Comparison of ENCODE assay signal across 8 cellular contexts in the genomic region with DNA sequence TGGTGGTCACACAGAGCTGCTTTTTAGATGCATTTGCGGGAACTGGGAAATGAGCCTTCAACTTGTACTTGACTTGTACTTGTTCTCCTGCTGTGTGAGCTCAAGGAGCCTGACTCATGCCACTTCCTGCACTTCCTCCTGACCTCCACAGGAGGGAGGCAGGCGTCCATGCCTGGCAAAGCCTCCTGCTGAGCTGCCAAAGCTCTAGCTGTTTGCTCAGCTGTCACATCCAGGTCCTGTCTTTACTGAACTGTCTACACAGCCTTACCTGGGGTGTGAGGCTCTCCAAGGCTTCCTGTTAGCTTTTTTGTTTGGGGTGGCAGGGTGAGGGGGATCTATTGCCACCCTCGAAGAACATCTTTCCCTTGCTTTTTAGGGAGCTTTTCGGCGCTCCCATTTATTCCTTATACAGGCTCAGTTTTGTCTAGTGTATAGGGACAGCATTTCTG. TPM values are rescaled to one million over a fixed set of nuclear protein-coding genes. Genes with fewer than 3 reads are reported as not detected.
A peak's percentile ranks its signal among the peaks of the same experiment; 100 is the strongest.
DNase-seq lines count a peak whose midpoint lies in the region; ATAC-seq and TF ChIP-seq lines count a peak whose summit lies in the region.

No MANE protein-coding gene starts in this region.

- TF ChIP-seq POLR2A in HCT116 (IDR thresholded peaks at IDR 0.05; ENCODE audit: borderline replicate concordance, extremely low read depth, insufficient read depth, insufficient read length) (no peak), heart left ventricle (IDR thresholded peaks at IDR 0.05) (no peak)

- H3K79me2 ChIP-seq in HCT116 (ENCODE audit: insufficient read depth, low read length) (peaks cover 5% of the 10 kb centered on the region), SK-N-SH (ENCODE audit: insufficient read depth) (no peaks in the 10 kb centered on the region)

- WGBS in SK-N-SH (ENCODE audit: low lambda C conversion rate) = 58% methylated on average over 4 of the region's 5 CpGs
- WGBS in heart left ventricle, 4 donors = 50 to 54% (median 52%) methylated on average over 5 of the region's 5 CpGs

- CTCF ChIA-PET in HCT116 (lab: Charles Lee) = interaction anchor here (0.6 to 6.1 kb wide), 27 partner anchors 9 to 476 kb away, joined by 3 to 152 read pairs (median 5); partner anchors contain the start of gene CHRD
- CTCF ChIA-PET in SK-N-SH (lab: Yijun Ruan, JAX) = interaction anchor here (0.6 to 11.1 kb wide), 68 partner anchors 8 to 805 kb away, joined by 3 to 165 read pairs (median 5); partner anchors contain the start of gene CHRD

- TF ChIP-seq CTCF in HCT116 (IDR thresholded peaks at IDR 0.05 in 2 of 3, conservative IDR thresholded peaks at IDR 0.05 in 1 of 3; ENCODE audit: borderline replicate concordance in 1 of 3, insufficient read depth in 1 of 3, low read depth in 2 of 3, low read length in 2 of 3) (peak in 2 of 3 experiments; percentile 95 to 98; a peak in 4 of 6 replicates), SK-N-SH (IDR thresholded peaks at IDR 0.05) (peak; percentile 92), heart left ventricle (IDR thresholded peaks at IDR 0.05) (peak; percentile 88 to 97 (median 94))

- no peak for TF ChIP-seq EP300 in SK-N-SH (IDR thresholded peaks at IDR 0.05; ENCODE audit: borderline replicate concordance in 1 of 2, low read depth in 1 of 2, low read length in 1 of 2)

- H3K4me2 ChIP-seq in HCT116 (ENCODE audit: low read length) = peak overlapping the region; percentile 20; the same call in 1 of the 2 replicates
- H3K4me2 ChIP-seq in SK-N-SH = peak overlapping the region; percentile 19; the same call in 1 of the 2 replicates

- peaks cover 40% of the 10 kb centered on the region for H3F3A ChIP-seq in SK-N-SH (replicated peaks; ENCODE audit: insufficient read depth)

- H3K36me3 ChIP-seq in HCT116 (ENCODE audit: control insufficient read depth in 1 of 2, insufficient read depth in 2 of 2, low read length in 2 of 2) = peaks cover 18 to 27% of the 10 kb centered on the region in 2 experiments; a peak in 3 of 4 replicates
- H3K36me3 ChIP-seq in SK-N-SH (replicated peaks in 1 of 2; ENCODE audit: control insufficient read depth in 1 of 2, insufficient read depth in 2 of 2, low read length in 1 of 2) = peaks cover 13 to 22% of the 10 kb centered on the region in 2 experiments
- peaks cover 0 to 38% (median 26%) of the 10 kb centered on the region in 9 donors for H3K36me3 ChIP-seq in heart left ventricle

- no peak overlapping the region for H3K4me3 ChIP-seq in HCT116 (replicated peaks in 1 of 2; ENCODE audit: low read depth in 1 of 2, low read length in 2 of 2)
- H3K4me3 ChIP-seq in SK-N-SH (ENCODE audit: low read depth in 2 of 2, low read length in 1 of 2) = no peak overlapping the region; a peak in 1 of 4 replicates
- H3K4me3 ChIP-seq in heart left ventricle = no peak overlapping the region

- intact Hi-C loops in HCT116 (cut with micrococcal nuclease) = loop anchor here (1.0 to 10.0 kb wide), 5 partner anchors 47 to 403 kb away; no protein-coding TSS in a partner anchor
- intact Hi-C loops in heart left ventricle (cut with DNase I) = loop anchor here (1.0 to 10.0 kb wide), 11 partner anchors 96 to 406 kb away; no protein-coding TSS in a partner anchor

- H4K20me1 ChIP-seq in HCT116 (ENCODE audit: insufficient read depth) (peaks cover 5% of the 10 kb centered on the region; the same call in 1 of the 2 replicates), SK-N-SH (ENCODE audit: insufficient read depth) (peaks cover 28% of the 10 kb centered on the region)

- peak; percentile 93 for ATAC-seq in HCT116
- peak; percentile 78 to 91 (median 87) for ATAC-seq in heart left ventricle
- no peak for ATAC-seq in HG02763 (IDR thresholded peaks at IDR 0.05; ENCODE audit: unreplicated experiment)

- H2AFZ ChIP-seq in HCT116 (ENCODE audit: low read depth, low read length, poor library complexity, severe bottlenecking) (no peak overlapping the region), SK-N-SH (ENCODE audit: low read depth) (no peak overlapping the region)

- BruUV-seq in HCT116 (replicated peaks; lab: Mats Ljungman, UMichigan) = no TSS peak

- no peaks in the 10 kb centered on the region for H3K27me3 ChIP-seq in HCT116 (ENCODE audit: insufficient read depth, low read length)
- H3K27me3 ChIP-seq in SK-N-SH (ENCODE audit: insufficient read depth) = no peaks in the 10 kb centered on the region
- peaks cover 0 to 11% (median 4%) of the 10 kb centered on the region in 9 donors for H3K27me3 ChIP-seq in heart left ventricle

- POLR2A ChIA-PET in HCT116 (lab: Charles Lee) = interaction anchor here (0.6 to 1.6 kb wide), 8 partner anchors 9 to 189 kb away, joined by 3 to 13 read pairs (median 4); no protein-coding TSS in a partner anchor
- POLR2A ChIA-PET in SK-N-SH (lab: Yijun Ruan, JAX) = interaction anchor here (0.7 to 1.2 kb wide), 3 partner anchors 8 to 142 kb away, joined by 3 to 4 read pairs (median 3); no protein-coding TSS in a partner anchor

- DNase-seq in EH (ENCODE audit: low read depth) (peak; percentile 88), HCT116 (ENCODE audit: low read depth, low spot score) (peak; percentile 73), NCI-H1417 treated with DMSO at 0.1 percent for 48 hours (lab: John Stamatoyannopoulos, UW) (peak; percentile 82), SK-N-SH (peak; percentile 85), amniotic epithelial cell (ENCODE audit: low read depth) (peak; percentile 80), heart left ventricle (peak; percentile 71 to 88 (median 85)), pulmonary artery endothelial cell (ENCODE audit: low read depth, low spot score) (peak; percentile 78)

- no peak overlapping the region for H3K9ac ChIP-seq in HCT116 (ENCODE audit: low read length)
- H3K9ac ChIP-seq in SK-N-SH = no peak overlapping the region

- H3K4me1 ChIP-seq in HCT116 (ENCODE audit: control insufficient read depth in 1 of 2, insufficient read depth in 2 of 2, low read length in 2 of 2) = peaks cover 5 to 23% of the 10 kb centered on the region in 2 experiments; a peak in 3 of 4 replicates
- H3K4me1 ChIP-seq in SK-N-SH (ENCODE audit: control insufficient read depth in 1 of 2, insufficient read depth in 2 of 2, low read depth in 1 of 2, low read length in 1 of 2) = peaks cover 0 to 26% of the 10 kb centered on the region in 2 experiments; a peak in 3 of 4 replicates
- H3K4me1 ChIP-seq in heart left ventricle = peaks cover 0 to 32% (median 17%) of the 10 kb centered on the region in 12 donors

- H3K27ac ChIP-seq in HCT116 (ENCODE audit: low read depth, low read length) = peak overlapping the region; percentile 4; the same call in 1 of the 2 replicates
- no peak overlapping the region for H3K27ac ChIP-seq in SK-N-SH (ENCODE audit: low read depth in 2 of 2, low read length in 1 of 2)
- peak overlapping the region in 1 of 12 donors; percentile 10 for H3K27ac ChIP-seq in heart left ventricle

- H3K9me2 ChIP-seq in HCT116 (ENCODE audit: insufficient read depth) (no peaks in the 10 kb centered on the region), SK-N-SH (no peaks in the 10 kb centered on the region)

- H3K9me3 ChIP-seq in HCT116 (ENCODE audit: control insufficient read depth in 1 of 2, insufficient read depth in 1 of 2, low read depth in 1 of 2, low read length in 2 of 2) (no peaks in the 10 kb centered on the region), SK-N-SH (no peaks in the 10 kb centered on the region), heart left ventricle (no peaks in the 10 kb centered on the region)

- RAD21 ChIA-PET in HCT116 (lab: Charles Lee; ENCODE audit: low non-redundant PET in 1 of 2, low total read pairs in 2 of 2, uncharacterized antibody in 2 of 2, unreplicated experiment in 2 of 2) = interaction anchor here (0.5 to 2.2 kb wide), 13 partner anchors 9 to 189 kb away, joined by 3 to 19 read pairs (median 5); partner anchors contain the start of genes EPHB3 (in 1 of the 2) and POLR2H (in 1 of the 2)

- no peak for TF ChIP-seq RAD21 in HCT116 (IDR thresholded peaks at IDR 0.05; ENCODE audit: low read depth)
- TF ChIP-seq RAD21 in SK-N-SH (IDR thresholded peaks at IDR 0.05; ENCODE audit: low read length) = peak; percentile 97

RNA-seq across cellular contexts. Expression of gene THPO, which starts 6.4 kb away (rescaled TPM):
- total RNA-seq in HCT116 (2021; ENCODE audit: unreplicated experiment) (not detected), heart left ventricle (under 1 TPM in 4 of 9 donors, not detected in 5; 0.12 to 0.68 (median 0.29) TPM), pulmonary artery endothelial cell (0.07 TPM in 1 of 2 replicates, not detected in the other)
- polyA plus RNA-seq in HCT116 (2012) = 0.15 and 0.25 TPM in 2 replicates
- polyA plus RNA-seq in SK-N-SH (2012; rRNA removed) (0.07 and 0.21 TPM in 2 replicates), heart left ventricle (under 1 TPM; 0.19 to 0.36 TPM)
- 0.01 and 0.04 TPM in 2 replicates for polyA plus RNA-seq in SK-N-SH (2012; cell fraction: cytosol; rRNA removed)
- polyA plus RNA-seq in SK-N-SH (2012; cell fraction: nucleus; rRNA removed) = 0.19 and 0.27 TPM in 2 replicates

RNA-seq across cellular contexts. Expression of gene CHRD, which starts 8.3 kb away (rescaled TPM):
- total RNA-seq in HCT116 (2021; ENCODE audit: unreplicated experiment) = 8.0 TPM
- polyA plus RNA-seq in HCT116 (2012) = 7.6 and 10.5 TPM in 2 replicates
- 0.57 and 0.95 TPM in 2 replicates for polyA plus RNA-seq in SK-N-SH (2012; rRNA removed)
- polyA plus RNA-seq in SK-N-SH (2012; cell fraction: cytosol; rRNA removed) = 0.30 and 0.35 TPM in 2 replicates
- polyA plus RNA-seq in SK-N-SH (2012; cell fraction: nucleus; rRNA removed) = 4.3 and 4.4 TPM in 2 replicates
- 1 to 10 TPM; 2.0 to 7.4 (median 4.8) TPM for total RNA-seq in heart left ventricle
- polyA plus RNA-seq in heart left ventricle = 1 to 10 TPM; 3.9 to 6.3 TPM
- total RNA-seq in pulmonary artery endothelial cell = 0.11 and 0.20 TPM in 2 replicates

RNA-seq across cellular contexts. Expression of gene POLR2H, which starts 10.1 kb away (rescaled TPM):
- total RNA-seq in HCT116 (2021; ENCODE audit: unreplicated experiment) = 156 TPM
- 215 and 240 TPM in 2 replicates for polyA plus RNA-seq in HCT116 (2012)
- polyA plus RNA-seq in SK-N-SH (2012; rRNA removed) = 206 and 258 TPM in 2 replicates
- 216 and 239 TPM in 2 replicates for polyA plus RNA-seq in SK-N-SH (2012; cell fraction: cytosol; rRNA removed)
- polyA plus RNA-seq in SK-N-SH (2012; cell fraction: nucleus; rRNA removed) = 457 and 484 TPM in 2 replicates
- total RNA-seq in heart left ventricle = 10 to 100 TPM; 15.2 to 40.3 (median 22.1) TPM
- 10 to 100 TPM; 37.9 to 51.4 TPM for polyA plus RNA-seq in heart left ventricle
- total RNA-seq in pulmonary artery endothelial cell = 106 and 115 TPM in 2 replicates

RNA-seq across cellular contexts. Expression of gene CLCN2, which starts 10.2 kb away (rescaled TPM):
- total RNA-seq in HCT116 (2021; ENCODE audit: unreplicated experiment) (21.6 TPM), heart left ventricle (1 to 10 TPM; 1.3 to 3.6 (median 2.0) TPM), pulmonary artery endothelial cell (2.2 and 2.6 TPM in 2 replicates)
- polyA plus RNA-seq in HCT116 (2012) = 11.5 and 13.5 TPM in 2 replicates
- polyA plus RNA-seq in SK-N-SH (2012; rRNA removed) (8.6 and 9.1 TPM in 2 replicates), heart left ventricle (1 to 10 TPM; 1.2 to 2.7 TPM)
- polyA plus RNA-seq in SK-N-SH (2012; cell fraction: cytosol; rRNA removed) = 2.8 and 3.9 TPM in 2 replicates
- polyA plus RNA-seq in SK-N-SH (2012; cell fraction: nucleus; rRNA removed) = 38.1 TPM in 2 replicates

RNA-seq across cellular contexts. Expression of gene FAM131A, which starts 34.2 kb away (rescaled TPM):
- total RNA-seq in HCT116 (2021; ENCODE audit: unreplicated experiment) (17.8 TPM), heart left ventricle (10 to 100 TPM; 21.9 to 53.2 (median 30.9) TPM), pulmonary artery endothelial cell (40.4 and 44.6 TPM in 2 replicates)
- polyA plus RNA-seq in HCT116 (2012) = 16.5 and 18.7 TPM in 2 replicates
- polyA plus RNA-seq in SK-N-SH (2012; rRNA removed) (31.6 and 34.2 TPM in 2 replicates), heart left ventricle (10 to 100 TPM; 24.1 to 36.9 TPM)
- 17.5 and 27.0 TPM in 2 replicates for polyA plus RNA-seq in SK-N-SH (2012; cell fraction: cytosol; rRNA removed)
- 56.4 and 63.9 TPM in 2 replicates for polyA plus RNA-seq in SK-N-SH (2012; cell fraction: nucleus; rRNA removed)
